Comparison of ENCODE assay signal across 8 cellular contexts in the genomic region with DNA sequence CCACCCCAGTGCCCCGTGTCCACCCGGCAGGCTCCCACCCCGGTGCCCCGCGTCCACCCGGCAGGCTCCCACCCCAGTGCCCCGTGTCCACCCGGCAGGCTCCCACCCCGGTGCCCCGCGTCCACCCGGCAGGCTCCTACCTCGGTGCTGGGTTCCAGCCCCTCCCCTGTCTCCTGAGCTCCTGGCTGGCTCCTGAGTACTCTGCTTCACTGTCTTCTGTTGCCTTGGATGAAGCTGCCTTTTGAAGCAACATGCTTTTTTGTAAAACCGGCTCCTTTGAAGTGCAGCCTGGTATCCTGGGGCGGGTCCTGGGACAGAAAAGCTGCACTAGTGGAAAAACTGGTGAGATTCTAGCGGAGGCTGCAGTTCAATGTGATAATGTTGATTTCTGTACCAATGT. TPM values are rescaled to one million over a fixed set of nuclear protein-coding genes. Genes with fewer than 3 reads are reported as not detected.
DNase-seq lines count a peak whose midpoint lies in the region; ATAC-seq and TF ChIP-seq lines count a peak whose summit lies in the region.
"Not testable (repeated sequence)": the region's sequence is repeated elsewhere in the genome, so short reads cannot be mapped to it uniquely, and the experiment has no call there.
"Had no signal": no experiment of that assay in that cellular context is flagged by ENCODE, and none has a peak within 500 bp of the region (broad histone marks: within the 10 kb centered on the region; RNA-seq: fewer than 3 reads in every experiment).

No MANE protein-coding gene starts in this region.

- H3K4me1 ChIP-seq in fibroblast of lung (ENCODE audit: control insufficient read depth, extremely low read depth, insufficient read depth, low read length) = peaks cover 17% of the 10 kb centered on the region
- H3K4me1 ChIP-seq in heart right ventricle = peaks cover 48 to 97% (median 91%) of the 10 kb centered on the region in 9 donors
- peaks cover 0 to 96% (median 90%) of the 10 kb centered on the region in 4 donors for H3K4me1 ChIP-seq in sigmoid colon
- peaks cover 0 to 96% (median 75%) of the 10 kb centered on the region in 4 donors for H3K4me1 ChIP-seq in tibial artery

- not testable (repeated sequence) for H3K9me3 Mint-ChIP-seq in HFFc6; chondrocyte (ENCODE audit: low read depth); nephron progenitor cell

- 0 out of 2 replicates have a peak overlapping the region, but pooled peaks have one; percentile 49 for H3K4me3 Mint-ChIP-seq in HFFc6
- H3K4me3 Mint-ChIP-seq in chondrocyte (ENCODE audit: unreplicated experiment) = peak overlapping the region; percentile 57
- not testable (repeated sequence) for H3K4me3 Mint-ChIP-seq in nephron progenitor cell

- not testable (repeated sequence) for H3K4me3 ChIP-seq in fibroblast of lung (replicated peaks in 1 of 4; ENCODE audit: control extremely low read depth in 1 of 4, insufficient read depth in 1 of 4, low read depth in 3 of 4, low read length in 4 of 4)
- H3K4me3 ChIP-seq in heart right ventricle = peak overlapping the region in 1 of 10 donors; percentile 8
- H3K4me3 ChIP-seq in sigmoid colon = peak overlapping the region in 2 of 4 donors; percentile 16 to 98
- peak overlapping the region; percentile 33 to 42 for H3K4me3 ChIP-seq in tibial artery

- H3K36me3 ChIP-seq in fibroblast of lung (ENCODE audit: control insufficient read depth, insufficient read depth, low read length) = not testable (repeated sequence)
- peaks cover 0 to 55% (median 0%) of the 10 kb centered on the region in 9 donors for H3K36me3 ChIP-seq in heart right ventricle
- peaks cover 0 to 22% (median 8%) of the 10 kb centered on the region in 4 donors for H3K36me3 ChIP-seq in sigmoid colon
- peaks cover 14 to 22% (median 14%) of the 10 kb centered on the region in 3 donors for H3K36me3 ChIP-seq in tibial artery

- WGBS in heart right ventricle, 2 donors = 51 to 52% methylated on average over 5 to 9 of the region's 16 CpGs
- 69 to 70% methylated on average over 10 of the region's 16 CpGs for WGBS in sigmoid colon, 2 donors

- not testable (repeated sequence) for ATAC-seq in heart right ventricle

- peaks cover 76% of the 10 kb centered on the region for H3K4me1 Mint-ChIP-seq in HFFc6 (ENCODE audit: low read depth)
- peaks cover 94% of the 10 kb centered on the region for H3K4me1 Mint-ChIP-seq in chondrocyte (ENCODE audit: low read depth)
- H3K4me1 Mint-ChIP-seq in nephron progenitor cell = peaks cover 75% of the 10 kb centered on the region

- not testable (repeated sequence) for TF ChIP-seq CTCF in HFFc6 (IDR thresholded peaks at IDR 0.05); chondrocyte (IDR thresholded peaks at IDR 0.05); fibroblast of lung (conservative IDR thresholded peaks at IDR 0.05 in 1 of 2, IDR thresholded peaks at IDR 0.05 in 1 of 2; ENCODE audit: low read depth in 1 of 2, low read length in 2 of 2); heart right ventricle (IDR thresholded peaks at IDR 0.05); nephron progenitor cell (IDR thresholded peaks at IDR 0.05); sigmoid colon (IDR thresholded peaks at IDR 0.05); tibial artery (IDR thresholded peaks at IDR 0.05)

- not testable (repeated sequence) for DNase-seq in HFFc6; chondrocyte (ENCODE audit: low spot score); fibroblast of lung (ENCODE audit: low read depth in 2 of 2); heart right ventricle; nephron progenitor cell
- peak; percentile 50 for DNase-seq in sigmoid colon
- peak in 1 of 2 donors; percentile 40 for DNase-seq in tibial artery

- not testable (repeated sequence) for H4K20me1 ChIP-seq in fibroblast of lung (ENCODE audit: control insufficient read depth, extremely low read depth, insufficient read depth, low read length)

- H3K27me3 ChIP-seq in fibroblast of lung (ENCODE audit: control insufficient read depth, insufficient read depth, low read length); sigmoid colon; tibial artery: not testable (repeated sequence)
- peaks cover 0 to 34% (median 0%) of the 10 kb centered on the region in 7 donors for H3K27me3 ChIP-seq in heart right ventricle

- not testable (repeated sequence) for H3K27me3 Mint-ChIP-seq in HFFc6 (ENCODE audit: insufficient read depth); chondrocyte (ENCODE audit: low read depth); nephron progenitor cell (ENCODE audit: low read depth, poor library complexity)

- H3K79me2 ChIP-seq in fibroblast of lung (ENCODE audit: control insufficient read depth, insufficient read depth, low read length) = peaks cover 83% of the 10 kb centered on the region

- H3K9ac ChIP-seq in fibroblast of lung (ENCODE audit: insufficient read depth, low read length) = peak overlapping the region; percentile 51

- H3K36me3 Mint-ChIP-seq in HFFc6 (ENCODE audit: low read depth) (peaks cover 51% of the 10 kb centered on the region), chondrocyte (ENCODE audit: low read depth) (peaks cover 54% of the 10 kb centered on the region), nephron progenitor cell (ENCODE audit: low read depth) (peaks cover 39% of the 10 kb centered on the region)

- not testable (repeated sequence) for H2AFZ ChIP-seq in fibroblast of lung (ENCODE audit: low read length)

- not testable (repeated sequence) for H3K27ac ChIP-seq in fibroblast of lung (ENCODE audit: insufficient read depth, low read length)
- H3K27ac ChIP-seq in heart right ventricle (peak overlapping the region in 7 of 10 donors; percentile 56 to 89 (median 81)), sigmoid colon (peak overlapping the region; percentile 77 to 100 (median 87)), tibial artery (peak overlapping the region; percentile 59 to 66)

- TF ChIP-seq POLR2A in sigmoid colon (IDR thresholded peaks at IDR 0.05) = not testable (repeated sequence)

- not testable (repeated sequence) for H3K4me2 ChIP-seq in fibroblast of lung (ENCODE audit: extremely low read depth, insufficient read depth, low read length)

- TF ChIP-seq EP300 in sigmoid colon (IDR thresholded peaks at IDR 0.05) = not testable (repeated sequence)

- H3K27ac Mint-ChIP-seq in HFFc6 (0 out of 2 replicates have a peak overlapping the region, but pooled peaks have one; percentile 43), chondrocyte (ENCODE audit: unreplicated experiment) (peak overlapping the region; percentile 84), nephron progenitor cell (peak overlapping the region; percentile 81)

- H3K9me3 ChIP-seq in fibroblast of lung (ENCODE audit: control insufficient read depth, insufficient read depth, low read depth, low read length); heart right ventricle; sigmoid colon; tibial artery: not testable (repeated sequence)

- intact Hi-C loops in heart right ventricle (cut with DNase I) = loop anchor here in 3 of 10 donors (5.0 to 10.0 kb wide), 3 partner anchors 34 to 101 kb away; no protein-coding TSS in a partner anchor
- intact Hi-C loops in sigmoid colon (cut with DNase I) = loop anchor here (2.0 kb wide), 1 partner anchor 25 kb away; no protein-coding TSS in a partner anchor
- intact Hi-C loops in tibial artery (cut with DNase I; ENCODE audit: low total_unique reads) = not testable (repeated sequence)

RNA-seq across cellular contexts. Expression of gene COL4A2, which starts 6.6 kb away (rescaled TPM):
- 100 to 1,000 TPM; 202 to 327 (median 217) TPM for total RNA-seq in HFFc6 (2021; fragmentation: NEBNext Ultra II Directional; extraction: Animal tissue kit (Norgen Biotek cat#: 25700))
- 1,370 to 2,411 TPM (median 2,366 TPM) in 3 replicates for total RNA-seq in chondrocyte
- 93.1 and 123 TPM in 2 replicates for total RNA-seq in fibroblast of lung
- polyA plus RNA-seq in fibroblast of lung = 43.8 and 463 TPM in 2 replicates
- polyA plus RNA-seq in fibroblast of lung (2012) = 52.1 and 712 TPM in 2 replicates
- polyA minus RNA-seq in fibroblast of lung (ENCODE audit: low replicate concordance) = 56.9 and 841 TPM in 2 replicates
- total RNA-seq in heart right ventricle = 100 to 1,000 TPM in 7 of 10 donors, 10 to 100 TPM in 3; 81.7 to 301 (median 128) TPM
- 100 to 1,000 TPM; 111 to 265 TPM for polyA plus RNA-seq in heart right ventricle
- total RNA-seq in sigmoid colon = 1,000 to 10,000 TPM in 1 of 4 donors, 100 to 1,000 TPM in 3; 306 to 1,039 (median 489) TPM
- polyA plus RNA-seq in sigmoid colon = 10 to 100 TPM; 24.0 to 83.5 (median 25.2) TPM
- total RNA-seq: CD4-positive, alpha-beta memory T cell had no signal
- polyA plus RNA-seq: CD4-positive, alpha-beta memory T cell had no signal

RNA-seq across cellular contexts. Expression of gene COL4A1, which starts 6.8 kb away (rescaled TPM):
- 100 to 1,000 TPM; 137 to 328 (median 148) TPM for total RNA-seq in HFFc6 (2021; fragmentation: NEBNext Ultra II Directional; extraction: Animal tissue kit (Norgen Biotek cat#: 25700))
- 2,319 to 5,210 TPM (median 5,209 TPM) in 3 replicates for total RNA-seq in chondrocyte
- 34.0 and 57.5 TPM in 2 replicates for total RNA-seq in fibroblast of lung
- 18.4 and 607 TPM in 2 replicates for polyA plus RNA-seq in fibroblast of lung
- 19.5 and 691 TPM in 2 replicates for polyA plus RNA-seq in fibroblast of lung (2012)
- polyA minus RNA-seq in fibroblast of lung (ENCODE audit: low replicate concordance) = 30.9 and 567 TPM in 2 replicates
- total RNA-seq in heart right ventricle = 100 to 1,000 TPM in 7 of 10 donors, 10 to 100 TPM in 3; 96.3 to 342 (median 147) TPM
- polyA plus RNA-seq in heart right ventricle = 100 to 1,000 TPM in 1 of 2 donors, 10 to 100 TPM in 1; 83.3 to 234 TPM
- 100 to 1,000 TPM; 235 to 598 (median 350) TPM for total RNA-seq in sigmoid colon
- polyA plus RNA-seq in sigmoid colon = 10 to 100 TPM in 2 of 3 donors, 1 to 10 TPM in 1; 9.2 to 60.5 (median 10.8) TPM
- total RNA-seq: CD4-positive, alpha-beta memory T cell had no signal
- polyA plus RNA-seq: CD4-positive, alpha-beta memory T cell had no signal
